20 cellular contexts compared by ENCODE assay signal in the genomic region with DNA sequence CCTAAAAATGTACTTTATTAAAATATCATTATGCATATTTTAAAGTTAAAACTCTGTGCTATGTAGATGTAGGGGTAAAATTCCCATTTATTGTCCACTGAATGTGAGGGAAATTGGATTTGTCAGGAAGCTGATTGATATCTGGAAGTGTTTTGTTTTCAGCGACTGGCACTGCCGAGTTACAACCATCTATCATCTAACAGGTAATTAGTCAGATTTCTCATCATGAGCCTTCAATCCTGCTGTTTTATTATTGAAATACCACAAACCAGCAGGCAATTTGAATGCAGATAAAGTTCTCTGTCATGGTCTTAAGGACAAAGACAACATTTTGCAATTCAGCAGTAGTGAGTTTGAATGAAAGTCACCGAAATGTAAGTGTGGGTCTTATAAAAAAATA. TPM values are rescaled to one million over a fixed set of nuclear protein-coding genes. Genes with fewer than 3 reads are reported as not detected.
A peak's percentile ranks its signal among the peaks of the same experiment; 100 is the strongest.
DNase-seq lines count a peak whose midpoint lies in the region; ATAC-seq, FAIRE-seq and TF ChIP-seq lines count a peak whose summit lies in the region.
"Had no signal": no experiment of that assay in that cellular context is flagged by ENCODE, and none has a peak within 500 bp of the region (broad histone marks: within the 10 kb centered on the region; RNA-seq: fewer than 3 reads in every experiment).

No MANE protein-coding gene starts in this region.

- DNase-seq in NCI-H146 (lab: John Stamatoyannopoulos, UW) (peak; percentile 41), NCI-H146 treated with DMSO at 0.1 percent for 48 hours (lab: John Stamatoyannopoulos, UW; ENCODE audit: unreplicated experiment) (no peak), H1 (ENCODE audit: low read depth in 1 of 2, low spot score in 2 of 2) (no peak), posterior cingulate gyrus (no peak), DMS53 (lab: John Stamatoyannopoulos, UW) (no peak)
- DNase-seq in activated CD8-positive, alpha-beta memory T cell treated with anti-CD3 and anti-CD28 coated beads for 24 hours: no peak
- DNase-seq: 8988T; ACHN; CD4-positive, CD25-positive, alpha-beta regulatory T cell; DMS79 treated with DMSO at 0.1 percent for 48 hours; EL; GM23248; KG1 had no signal

- intact Hi-C loops in posterior cingulate gyrus (cut with DNase I): no loop called here

- no peaks in the 10 kb centered on the region for H3K36me3 ChIP-seq in HUES48 (ENCODE audit: control insufficient read depth, insufficient read depth, low read length)
- H3K36me3 ChIP-seq in H1 (ENCODE audit: control insufficient read depth in 2 of 4, insufficient read depth in 4 of 4, low read length in 3 of 4): no peaks in the 10 kb centered on the region
- H3K36me3 ChIP-seq: BLaER1 treated with 17β-estradiol and CSF1 and Interleukin-3, amounts not matched to agents 10 nM and 100 nM had no signal

- H3K9me3 ChIP-seq in HUES48 (ENCODE audit: control insufficient read depth, insufficient read depth, low read length) (no peaks in the 10 kb centered on the region), H1 (ENCODE audit: insufficient read depth in 2 of 2, low read depth in 1 of 2, low read length in 1 of 2) (no peaks in the 10 kb centered on the region)
- H3K9me3 ChIP-seq: BLaER1 treated with 17β-estradiol and CSF1 and Interleukin-3, amounts not matched to agents 10 nM and 100 nM had no signal

- H3K79me1 ChIP-seq in H1 (ENCODE audit: low read depth, low read length): no peaks in the 10 kb centered on the region

- H2BK5ac ChIP-seq in H1 (ENCODE audit: low read depth, low read length): no peak overlapping the region

- no peaks in the 10 kb centered on the region for H3K23me2 ChIP-seq in H1 (ENCODE audit: low read depth, low read length)

- no peak for ATAC-seq in HG03025 (IDR thresholded peaks at IDR 0.05; ENCODE audit: low FRiP score, unreplicated experiment)
- ATAC-seq: HCT116 had no signal

- no peak overlapping the region for H4K5ac ChIP-seq in H1 (ENCODE audit: insufficient read length, low read depth, low read length)

- no peak for TF ChIP-seq POLR2A in H1 (IDR thresholded peaks at IDR 0.05; ENCODE audit: control extremely low read depth in 1 of 2, low read depth in 2 of 2, low read length in 2 of 2)

- H3K27me3 ChIP-seq in HUES48 (ENCODE audit: control insufficient read depth, insufficient read depth, low read length): no peaks in the 10 kb centered on the region
- no peaks in the 10 kb centered on the region for H3K27me3 ChIP-seq in H1 (replicated peaks in 1 of 4; ENCODE audit: control insufficient read depth in 3 of 4, extremely low read depth in 1 of 4, insufficient read depth in 3 of 4, low read length in 3 of 4)
- H3K27me3 ChIP-seq: BLaER1 treated with 17β-estradiol and CSF1 and Interleukin-3, amounts not matched to agents 10 nM and 100 nM had no signal

- no peak overlapping the region for H4K8ac ChIP-seq in H1 (ENCODE audit: extremely low read depth, insufficient read depth, low read length)

- no peak for TF ChIP-seq CTCF in H1 (IDR thresholded peaks at IDR 0.05; ENCODE audit: control extremely low read depth in 1 of 3, insufficient read depth in 1 of 3, low read depth in 1 of 3, low read length in 3 of 3)

- no peak overlapping the region for H2BK12ac ChIP-seq in H1 (ENCODE audit: low read depth, low read length)

- H3K23ac ChIP-seq in H1 (ENCODE audit: insufficient read length): no peak overlapping the region

- H3K9ac ChIP-seq in HUES48 (ENCODE audit: low read depth, low read length) (no peak overlapping the region), H1 (replicated peaks in 1 of 4; ENCODE audit: extremely low read depth in 1 of 4, low read depth in 3 of 4, low read length in 3 of 4) (no peak overlapping the region)
- H3K9ac ChIP-seq: BLaER1 treated with 17β-estradiol and CSF1 and Interleukin-3, amounts not matched to agents 10 nM and 100 nM; GM23248 had no signal

- H2BK120ac ChIP-seq in H1 (replicated peaks; ENCODE audit: low read depth, low read length): no peak overlapping the region

- no peak overlapping the region for H3K14ac ChIP-seq in H1 (ENCODE audit: insufficient read length)

- no peak for TF ChIP-seq EP300 in H1 (IDR thresholded peaks at IDR 0.05; ENCODE audit: borderline replicate concordance in 1 of 2, low read depth in 2 of 2, low read length in 2 of 2)

- H2AFZ ChIP-seq in H1 (ENCODE audit: low read length): no peak overlapping the region
- H2AFZ ChIP-seq: GM23248 had no signal

- no peak overlapping the region for H2AK5ac ChIP-seq in H1 (ENCODE audit: low read depth, low read length)

- H4K91ac ChIP-seq in H1 (replicated peaks; ENCODE audit: insufficient read length, low read length): no peak overlapping the region

- no peak overlapping the region for H2BK15ac ChIP-seq in H1 (ENCODE audit: low read length)

- no peak for TF ChIP-seq RAD21 in H1 (IDR thresholded peaks at IDR 0.05 in 1 of 2, conservative IDR thresholded peaks at IDR 0.05 in 1 of 2; ENCODE audit: low read depth in 2 of 2, low read length in 2 of 2)

- H4K20me1 ChIP-seq in H1 (replicated peaks in 1 of 2; ENCODE audit: control insufficient read depth in 1 of 2, insufficient read depth in 2 of 2, low read length in 2 of 2): no peaks in the 10 kb centered on the region
- H4K20me1 ChIP-seq: BLaER1 treated with 17β-estradiol and CSF1 and Interleukin-3, amounts not matched to agents 10 nM and 100 nM had no signal

- peak overlapping the region; percentile 5 to 38; a peak in 1 of 4 replicates for H3K4me2 ChIP-seq in H1 (ENCODE audit: insufficient read depth in 1 of 2, low read depth in 2 of 2, low read length in 2 of 2)
- H3K4me2 ChIP-seq: BLaER1 treated with 17β-estradiol and CSF1 and Interleukin-3, amounts not matched to agents 10 nM and 100 nM had no signal

- peak overlapping the region; percentile 59 for H3K27ac ChIP-seq in HUES48 (ENCODE audit: low read depth, low read length)
- H3K27ac ChIP-seq in H1 (ENCODE audit: low read depth, low read length): no peak overlapping the region
- H3K27ac ChIP-seq: BLaER1 treated with 17β-estradiol and CSF1 and Interleukin-3, amounts not matched to agents 10 nM and 100 nM; GM23248 had no signal

- CTCF ChIA-PET in H1 (lab: Charles Lee; ENCODE audit: partially characterized antibody): interaction anchor here (0.7 to 1.0 kb wide), 2 partner anchors 25 to 153 kb away, joined by 3 to 4 read pairs; no protein-coding TSS in a partner anchor

- no peak for FAIRE-seq in H1 (lab: Jason Lieb, UNC)
- FAIRE-seq: G401.6, GM12891 had no signal

- no peaks in the 10 kb centered on the region for H3K79me2 ChIP-seq in H1 (ENCODE audit: control insufficient read depth in 1 of 2, insufficient read depth in 2 of 2, low read length in 2 of 2)

- no peak overlapping the region for H3K4ac ChIP-seq in H1 (replicated peaks; ENCODE audit: insufficient read length, low read depth, low read length)

- no peak overlapping the region for H3K4me3 ChIP-seq in HUES48 (ENCODE audit: low read depth, low read length)
- H3K4me3 ChIP-seq in H1 (ENCODE audit: extremely low read depth in 1 of 4, insufficient read depth in 2 of 4, low read depth in 3 of 4, low read length in 4 of 4): peak overlapping the region in 1 of 4 experiments; percentile 35; a peak in 1 of 8 replicates
- H3K4me3 ChIP-seq: BLaER1 treated with 17β-estradiol and CSF1 and Interleukin-3, amounts not matched to agents 10 nM and 100 nM; GM23248 had no signal

- no peak overlapping the region for H2BK20ac ChIP-seq in H1 (ENCODE audit: low read length)

- H3K56ac ChIP-seq in H1 (replicated peaks; ENCODE audit: insufficient read length, low read depth, low read length): no peak overlapping the region

- 6% methylated on average over 3 of the region's 3 CpGs; no CpG with 5 or more reads in 1 of the 2 experiments for WGBS in H1 (ENCODE audit: extremely low coverage in 1 of 2, insufficient coverage in 1 of 2, insufficient read length in 1 of 2, insufficient replicate concordance in 2 of 2, low coverage in 1 of 2, low lambda C conversion rate in 2 of 2, missing lambda C conversion rate in 1 of 2), 2 experiments

- no peak overlapping the region; the same call in 1 of the 2 replicates for H3K18ac ChIP-seq in H1 (ENCODE audit: extremely low read depth, low read length)

- H3K4me1 ChIP-seq in HUES48 (ENCODE audit: control insufficient read depth, insufficient read depth, low read length) (peaks cover 21% of the 10 kb centered on the region), H1 (replicated peaks in 1 of 4; ENCODE audit: control insufficient read depth in 3 of 4, insufficient read depth in 4 of 4, low read length in 3 of 4) (no peaks in the 10 kb centered on the region)
- H3K4me1 ChIP-seq: BLaER1 treated with 17β-estradiol and CSF1 and Interleukin-3, amounts not matched to agents 10 nM and 100 nM had no signal

- POLR2A ChIA-PET in H1 (lab: Charles Lee; ENCODE audit: partially characterized antibody): no interaction called here

TF ChIP-seq in H1, 55 proteins besides CTCF, POLR2A, EP300 and RAD21 (continues in another document):
- no peak for TF ChIP-seq SP2 (IDR thresholded peaks at IDR 0.05; ENCODE audit: low read length)
- no peak for TF ChIP-seq YY1 (IDR thresholded peaks at IDR 0.05; ENCODE audit: low read depth, low read length)
- no peak for TF ChIP-seq JUND (IDR thresholded peaks at IDR 0.05; ENCODE audit: low read length)
- TF ChIP-seq CBX5 (IDR thresholded peaks at IDR 0.05; ENCODE audit: low read depth, low read length): no peak
- TF ChIP-seq CTBP2 (IDR thresholded peaks at IDR 0.05; ENCODE audit: borderline replicate concordance, insufficient read depth, insufficient read length, low read length): no peak
- no peak for TF ChIP-seq TAF1 (IDR thresholded peaks at IDR 0.05; ENCODE audit: low read depth, low read length)

RNA-seq across cellular contexts. Expression of a gene that starts 40.5 kb away (rescaled TPM):
- total RNA-seq in H1 (2021; fragmentation: NEBNext Ultra II Directional; extraction: Animal tissue kit (Norgen Biotek cat#: 25700)): 1.5 and 2.2 TPM in 2 replicates
- 0.80 and 3.6 TPM in 2 replicates for polyA plus RNA-seq in H1 (2011; rRNA removed)
- 1.7 TPM for polyA plus RNA-seq in H1 (2011; cell fraction: cytosol; rRNA removed)
- polyA plus RNA-seq in H1 (2011; cell fraction: nucleus; rRNA removed): 2.7 TPM
- polyA plus RNA-seq in H1 (2012, experiment 1 of 2): 0.27 to 0.77 TPM (median 0.60 TPM) in 4 replicates
- polyA plus RNA-seq in H1 (2012, experiment 2 of 2): 0.08 TPM
- polyA plus RNA-seq in H1 (2013, experiment 1 of 2): 1.4 TPM
- polyA plus RNA-seq in H1 (2013, experiment 2 of 2): 0.75 TPM
- polyA minus RNA-seq in H1 (2011; rRNA and poly(A)+ RNA removed): 0.07 and 0.47 TPM in 2 replicates
- 1.6 TPM for polyA minus RNA-seq in H1 (2011; cell fraction: cytosol; rRNA and poly(A)+ RNA removed)
- polyA minus RNA-seq in H1 (2011; cell fraction: nucleus; rRNA and poly(A)+ RNA removed): 2.4 TPM
- total RNA-seq: CD4-positive, CD25-positive, alpha-beta regulatory T cell had no signal
- polyA plus RNA-seq: CD4-positive, CD25-positive, alpha-beta regulatory T cell; IgD-negative memory B cell had no signal

RNA-seq across cellular contexts. Expression of a gene that starts 43.3 kb away (rescaled TPM):
- 0.13 TPM in 1 of 2 replicates, not detected in the other for total RNA-seq in H1 (2021; fragmentation: NEBNext Ultra II Directional; extraction: Animal tissue kit (Norgen Biotek cat#: 25700))
- polyA plus RNA-seq in H1 (2011; rRNA removed): 0.03 and 0.31 TPM in 2 replicates
- polyA plus RNA-seq in H1 (2011; cell fraction: cytosol; rRNA removed): 0.08 TPM
- 0.27 TPM for polyA plus RNA-seq in H1 (2011; cell fraction: nucleus; rRNA removed)
- 0.27 TPM in 1 of 4 replicates, not detected in the others for polyA plus RNA-seq in H1 (2012, experiment 1 of 2)
- polyA plus RNA-seq in H1 (2012, experiment 2 of 2): 0.08 TPM
- polyA plus RNA-seq in H1 (2013, experiment 1 of 2): 0.06 TPM
- 0.06 TPM for polyA plus RNA-seq in H1 (2013, experiment 2 of 2)
- not detected in 2 replicates for polyA minus RNA-seq in H1 (2011; rRNA and poly(A)+ RNA removed)
- not detected for polyA minus RNA-seq in H1 (2011; cell fraction: cytosol; rRNA and poly(A)+ RNA removed)
- 0.60 TPM for polyA minus RNA-seq in H1 (2011; cell fraction: nucleus; rRNA and poly(A)+ RNA removed)
- total RNA-seq: CD4-positive, CD25-positive, alpha-beta regulatory T cell had no signal
- polyA plus RNA-seq: CD4-positive, CD25-positive, alpha-beta regulatory T cell; IgD-negative memory B cell had no signal
